In genomic region chr16:30787613-30788378, GRCh38 we compare ENCODE assay signal across 8 cellular contexts. TPM values are rescaled to one million over a fixed set of nuclear protein-coding genes. Genes with fewer than 3 reads are reported as not detected.
DNase-seq lines count a peak whose midpoint lies in the region; ATAC-seq and TF ChIP-seq lines count a peak whose summit lies in the region.

No MANE protein-coding gene starts in this region.

- H3K9ac ChIP-seq in skeletal muscle satellite cell (ENCODE audit: low read depth, low read length) = peak overlapping the region; percentile 99

- peak overlapping the region; percentile 92 for H3K4me3 ChIP-seq in HAP-1
- peak overlapping the region; percentile 91; the same call in 1 of the 2 replicates for H3K4me3 ChIP-seq in iPS DF 6.9 (ENCODE audit: low read length)
- peak overlapping the region; percentile 98 for H3K4me3 ChIP-seq in skeletal muscle satellite cell (ENCODE audit: low read length)

- no peaks in the 10 kb centered on the region for H3K9me3 ChIP-seq in HAP-1
- H3K9me3 ChIP-seq in iPS DF 6.9 (ENCODE audit: control insufficient read depth, insufficient read depth, low read length) = no peaks in the 10 kb centered on the region
- no peaks in the 10 kb centered on the region for H3K9me3 ChIP-seq in skeletal muscle satellite cell (replicated peaks; ENCODE audit: low read length)

- POLR2A ChIA-PET in activated CD8-positive, alpha-beta T cell treated with anti-CD3 and anti-CD28 coated beads for 36 hours (lab: Charles Lee) = interaction anchor here (0.9 to 1.8 kb wide), 5 partner anchors 11 to 26 kb away, joined by 3 to 5 read pairs (median 3); no protein-coding TSS in a partner anchor

- no peak for DNase-seq in HAP-1 (ENCODE audit: low spot score in 2 of 2)
- no peak for DNase-seq in activated CD8-positive, alpha-beta T cell treated with anti-CD3 and anti-CD28 coated beads for 36 hours
- DNase-seq in iPS DF 6.9 (ENCODE audit: low read depth, low spot score) = no peak
- no peak for DNase-seq in SIG-M5 treated with dmso at 0.1 percent for 504 hours (lab: John Stamatoyannopoulos, UW; ENCODE audit: unreplicated experiment)
- DNase-seq in NCI-H187 treated with DMSO at 0.1 percent for 48 hours (lab: John Stamatoyannopoulos, UW) = no peak
- no peak for DNase-seq in NCI-H2081 (lab: John Stamatoyannopoulos, UW)

- in situ Hi-C loops in HAP-1 (cut with MboI; ENCODE audit: low sequenced_read_pairs) = no loop called here

- H3K4me1 Mint-ChIP-seq in activated CD8-positive, alpha-beta T cell treated with anti-CD3 and anti-CD28 coated beads for 36 hours (ENCODE audit: low read depth) = peaks cover 11% of the 10 kb centered on the region

- H3K27ac ChIP-seq in iPS DF 6.9 (ENCODE audit: low read length) = no peak overlapping the region

- CTCF ChIA-PET in activated CD8-positive, alpha-beta T cell treated with anti-CD3 and anti-CD28 coated beads for 36 hours (lab: Charles Lee) = interaction anchor here (1.0 kb wide), 1 partner anchor 26 kb away, joined by 4 read pairs; no protein-coding TSS in a partner anchor

- H3K4me3 Mint-ChIP-seq in activated CD8-positive, alpha-beta T cell treated with anti-CD3 and anti-CD28 coated beads for 36 hours = peak overlapping the region; percentile 83

- peaks cover 10% of the 10 kb centered on the region for H3K4me1 ChIP-seq in HAP-1
- no peaks in the 10 kb centered on the region; the same call in 1 of the 2 replicates for H3K4me1 ChIP-seq in iPS DF 6.9 (ENCODE audit: control insufficient read depth, insufficient read depth, low read length)
- peaks cover 18% of the 10 kb centered on the region for H3K4me1 ChIP-seq in skeletal muscle satellite cell (ENCODE audit: control insufficient read depth, insufficient read depth, low read length)

- H3K36me3 ChIP-seq in HAP-1 (replicated peaks) (peaks cover 10% of the 10 kb centered on the region), iPS DF 6.9 (ENCODE audit: control insufficient read depth, insufficient read depth, low read length) (peaks cover 13% of the 10 kb centered on the region), skeletal muscle satellite cell (ENCODE audit: insufficient read depth, low read length) (peaks cover 13% of the 10 kb centered on the region)

- no peaks in the 10 kb centered on the region for H3K27me3 Mint-ChIP-seq in activated CD8-positive, alpha-beta T cell treated with anti-CD3 and anti-CD28 coated beads for 36 hours

- H3K9me3 Mint-ChIP-seq in activated CD8-positive, alpha-beta T cell treated with anti-CD3 and anti-CD28 coated beads for 36 hours = no peaks in the 10 kb centered on the region

- H3K36me3 Mint-ChIP-seq in activated CD8-positive, alpha-beta T cell treated with anti-CD3 and anti-CD28 coated beads for 36 hours (ENCODE audit: low read depth) = peaks cover 4% of the 10 kb centered on the region

- no peak for ATAC-seq in activated CD8-positive, alpha-beta T cell treated with anti-CD3 and anti-CD28 coated beads for 36 hours
- ATAC-seq in HG02884 (IDR thresholded peaks at IDR 0.05; ENCODE audit: unreplicated experiment) = no peak

- TF ChIP-seq CTCF in activated CD8-positive, alpha-beta T cell treated with anti-CD3 and anti-CD28 coated beads for 36 hours (IDR thresholded peaks at IDR 0.05) = no peak

- no peaks in the 10 kb centered on the region for H3K27me3 ChIP-seq in HAP-1 (ENCODE audit: low read depth)
- no peaks in the 10 kb centered on the region for H3K27me3 ChIP-seq in iPS DF 6.9 (ENCODE audit: control insufficient read depth, insufficient read depth, low read length)
- H3K27me3 ChIP-seq in skeletal muscle satellite cell (ENCODE audit: control insufficient read depth, insufficient read depth, low read length) = peaks cover 2% of the 10 kb centered on the region

- intact Hi-C loops in activated CD8-positive, alpha-beta T cell treated with anti-CD3 and anti-CD28 coated beads for 36 hours (cut with micrococcal nuclease) = no loop called here

- H3K27ac Mint-ChIP-seq in activated CD8-positive, alpha-beta T cell treated with anti-CD3 and anti-CD28 coated beads for 36 hours = peak overlapping the region; percentile 46

- WGBS in iPS DF 6.9 (ENCODE audit: insufficient coverage, insufficient read length) = no CpG with 5 or more reads among the region's 11 CpGs

- peak overlapping the region; percentile 94 for H3K4me2 ChIP-seq in skeletal muscle satellite cell (ENCODE audit: low read length)

RNA-seq across cellular contexts. Expression of gene ZNF629, which starts 0.8 kb away (rescaled TPM):
- 1 to 10 TPM; 2.8 to 3.2 TPM for total RNA-seq in activated CD8-positive, alpha-beta T cell treated with anti-CD3 and anti-CD28 coated beads for 36 hours
- 10.4 and 12.2 TPM in 2 replicates for total RNA-seq in skeletal muscle satellite cell (2012; rRNA removed)

RNA-seq across cellular contexts. Expression of gene RNF40, which starts 25.7 kb away (rescaled TPM):
- 10 to 100 TPM; 63.2 to 68.1 TPM for total RNA-seq in activated CD8-positive, alpha-beta T cell treated with anti-CD3 and anti-CD28 coated beads for 36 hours
- total RNA-seq in skeletal muscle satellite cell (2012; rRNA removed) = 63.6 and 80.4 TPM in 2 replicates

RNA-seq across cellular contexts. Expression of gene CFAP119, which starts 25.9 kb away (rescaled TPM):
- total RNA-seq in activated CD8-positive, alpha-beta T cell treated with anti-CD3 and anti-CD28 coated beads for 36 hours = 1 to 10 TPM; 3.8 to 3.9 TPM
- 1.8 and 4.6 TPM in 2 replicates for total RNA-seq in skeletal muscle satellite cell (2012; rRNA removed)

RNA-seq across cellular contexts. Expression of gene PHKG2, which starts 39.6 kb away (rescaled TPM):
- 10 to 100 TPM; 27.8 to 30.3 TPM for total RNA-seq in activated CD8-positive, alpha-beta T cell treated with anti-CD3 and anti-CD28 coated beads for 36 hours
- 17.2 and 22.5 TPM in 2 replicates for total RNA-seq in skeletal muscle satellite cell (2012; rRNA removed)
